In genomic region chr19:47483800-47484690, GRCh38 we compare ENCODE assay signal across 8 cellular contexts. TPM values are rescaled to one million over a fixed set of nuclear protein-coding genes. Genes with fewer than 3 reads are reported as not detected.
DNase-seq lines count a peak whose midpoint lies in the region; ATAC-seq and TF ChIP-seq lines count a peak whose summit lies in the region.

Gene KPTN, minus strand, starts transcription at chr19:47484219. Its CDS starts 59 bp downstream, at chr19:47484160.

- no peaks in the 10 kb centered on the region for H3K9me3 ChIP-seq in OCI-LY7 (ENCODE audit: low read length)

- POLR2A ChIA-PET in OCI-LY7 (lab: Charles Lee), result interaction anchor here (0.6 kb wide), 1 partner anchor 364 kb away, joined by 3 read pairs; no protein-coding TSS in a partner anchor

- BruUV-seq in OCI-LY7 (replicated peaks; lab: Mats Ljungman, UMichigan), result no TSS peak

- peak; percentile 97 for DNase-seq in D341Med (ENCODE audit: low spot score)
- peak; percentile 94 for DNase-seq in OCI-LY7 (ENCODE audit: low spot score)
- DNase-seq in activated T-cell treated with anti-CD3 and anti-CD28 coated beads for 4 hours, result peak; percentile 85
- DNase-seq in epithelial cell of proximal tubule (ENCODE audit: low read depth), result peak; percentile 23
- peak; percentile 87 for DNase-seq in mucosa of gallbladder (ENCODE audit: low spot score)
- DNase-seq in stimulated activated CD8-positive, alpha-beta memory T cell treated with anti-CD3 and anti-CD28 coated beads, Interleukin-4, amount 100 ng/mL, for 1 hour (ENCODE audit: low read depth in 2 of 2, low spot score in 1 of 2), result peak; percentile 73 to 74

- H3K36me3 ChIP-seq in OCI-LY7 (ENCODE audit: insufficient read depth, low read length), result peaks cover 10% of the 10 kb centered on the region

- H4K20me1 ChIP-seq in OCI-LY7 (ENCODE audit: insufficient read depth, low read length), result no peaks in the 10 kb centered on the region

- TF ChIP-seq EP300 in Ishikawa (IDR thresholded peaks at IDR 0.05; ENCODE audit: borderline replicate concordance), result no peak

- intact Hi-C loops in OCI-LY7 (cut with micrococcal nuclease; ENCODE audit: unreplicated experiment), result loop anchor here (1.0 to 10.0 kb wide), 4 partner anchors 31 to 121 kb away; partner anchors contain the start of genes BICRA and NAPA

- peak within 1 kb of the TSS; percentile 91 for H3K27ac ChIP-seq in OCI-LY7 (ENCODE audit: low read depth, low read length, poor library complexity, severe bottlenecking)

- H3K4me2 ChIP-seq in OCI-LY7 (ENCODE audit: low read length), result peak within 1 kb of the TSS; percentile 96

- TF ChIP-seq RAD21 in Ishikawa (IDR thresholded peaks at IDR 0.05; ENCODE audit: low read depth), result peak; percentile 72

- peak within 1 kb of the TSS; percentile 62; the same call in 1 of the 2 replicates for H2AFZ ChIP-seq in OCI-LY7 (ENCODE audit: low read length)

- peaks cover 40% of the 10 kb centered on the region for H3K4me1 ChIP-seq in OCI-LY7 (ENCODE audit: insufficient read depth, low read length, poor library complexity, severe bottlenecking)

- ATAC-seq in GM21515 (IDR thresholded peaks at IDR 0.05; ENCODE audit: unreplicated experiment), result peak; percentile 70

- H3K4me3 ChIP-seq in OCI-LY7 (ENCODE audit: low read depth, low read length, poor library complexity, severe bottlenecking) (peak within 1 kb of the TSS; percentile 77), epithelial cell of proximal tubule (ENCODE audit: low read depth, low read length) (peak within 1 kb of the TSS; percentile 81)

- H3K9me2 ChIP-seq in OCI-LY7 (ENCODE audit: insufficient read depth, low read length), result no peaks in the 10 kb centered on the region

- no peaks in the 10 kb centered on the region; the same call in 1 of the 2 replicates for H3K79me2 ChIP-seq in OCI-LY7 (ENCODE audit: insufficient read depth, low read depth, low read length)

- CTCF ChIA-PET in OCI-LY7 (lab: Charles Lee; ENCODE audit: unreplicated experiment), result interaction anchor here (0.7 to 1.0 kb wide), 3 partner anchors 122 to 730 kb away, joined by 3 to 4 read pairs (median 3); no protein-coding TSS in a partner anchor

- peak; percentile 97 for TF ChIP-seq CTCF in OCI-LY7 (conservative IDR thresholded peaks at IDR 0.05; ENCODE audit: low read length)
- TF ChIP-seq CTCF in epithelial cell of proximal tubule (conservative IDR thresholded peaks at IDR 0.05; ENCODE audit: low read depth, low read length), result peak; percentile 96

TF ChIP-seq in Ishikawa, 13 proteins besides CTCF, POLR2A, EP300 and RAD21:
- TF ChIP-seq NFIC (IDR thresholded peaks at IDR 0.05) (no peak), CREB1 (IDR thresholded peaks at IDR 0.05; ENCODE audit: low read depth) (peak; percentile 99), ZBTB7A (IDR thresholded peaks at IDR 0.05; ENCODE audit: low read depth) (no peak), MAX (IDR thresholded peaks at IDR 0.05) (0 out of 2 replicates have a peak, but pooled peaks have one; percentile 26), TCF12 (IDR thresholded peaks at IDR 0.05; ENCODE audit: low read depth) (peak; percentile 37; the same call in 1 of the 2 replicates), EGR1 (IDR thresholded peaks at IDR 0.05) (peak; percentile 39; the same call in 1 of the 2 replicates), FOXM1 (IDR thresholded peaks at IDR 0.05; ENCODE audit: borderline replicate concordance, low read depth) (no peak), TAF1 (IDR thresholded peaks at IDR 0.05; ENCODE audit: low read depth) (peak; percentile 86), TEAD4 (IDR thresholded peaks at IDR 0.05) (peak; percentile 80), USF1 (IDR thresholded peaks at IDR 0.05) (no peak; the same call in 1 of the 2 replicates), YY1 (IDR thresholded peaks at IDR 0.05; ENCODE audit: low read depth) (peak; percentile 99), CEBPB (IDR thresholded peaks at IDR 0.05) (no peak), REST (IDR thresholded peaks at IDR 0.05; ENCODE audit: low read depth) (peak; percentile 23; the same call in 1 of the 2 replicates)
TF ChIP-seq in Ishikawa: peak in this region for 8.

RNA-seq across cellular contexts. Expression of gene KPTN, which starts in this region (rescaled TPM):
- total RNA-seq in OCI-LY7 (2014; rRNA removed; shearing (Covaris generic)), result 13.8 and 14.0 TPM in 2 replicates
- total RNA-seq in OCI-LY7 (2022), result 11.5 and 13.6 TPM in 2 replicates
- total RNA-seq in epithelial cell of proximal tubule, result 3.2 TPM in 2 replicates
- total RNA-seq in mucosa of gallbladder, result 16.3 TPM

Comparison
In these comparisons a context has a peak if more than half of its experiments do, and no peak if none do; other contexts are left out.
1. Peak in every context shown above with its lines: DNase-seq, ATAC-seq, H3K4me3 ChIP-seq and H3K27ac ChIP-seq.
2. DNase-seq: peak in every context shown above with its lines; median percentile 97 in D341Med; 94 in OCI-LY7; 87 in mucosa of gallbladder; 85 in activated T-cell treated with anti-CD3 and anti-CD28 coated beads for 4 hours; 74 in stimulated activated CD8-positive, alpha-beta memory T cell treated with anti-CD3 and anti-CD28 coated beads, Interleukin-4, amount 100 ng/mL, for 1 hour; 23 in epithelial cell of proximal tubule.